In genomic region chr12:54060174-54060974, GRCh38 we compare ENCODE assay signal across 26 cellular contexts. TPM values are rescaled to one million over a fixed set of nuclear protein-coding genes. Genes with fewer than 3 reads are reported as not detected.
"Had no signal": no experiment of that assay in that cellular context is flagged by ENCODE, and none has a peak within 500 bp of the region (broad histone marks: within the 10 kb centered on the region; RNA-seq: fewer than 3 reads in every experiment).

No MANE protein-coding gene starts in this region.

- H3K9me3 Mint-ChIP-seq: activated naive CD4-positive, alpha-beta T cell treated with anti-CD3 and anti-CD28 coated beads, Interleukin-2, amount 50 U/mL, for 24 hours; brain; T-cell; T-helper 2 cell treated with Interferon-gamma antibody and Interleukin-4, amounts not matched to agents 5 μg/mL and 100 μg/mL, for 36 hours had no signal

- H3K27ac Mint-ChIP-seq: activated naive CD4-positive, alpha-beta T cell treated with anti-CD3 and anti-CD28 coated beads, Interleukin-2, amount 50 U/mL, for 24 hours; progenitor cell of endocrine pancreas; T-cell; T-helper 2 cell treated with Interferon-gamma antibody and Interleukin-4, amounts not matched to agents 5 μg/mL and 100 μg/mL, for 36 hours had no signal

- ATAC-seq: activated CD4-positive, CD25-positive, alpha-beta regulatory T cell treated with anti-CD3 and anti-CD28 coated beads, Interleukin-2, amount 50 U/mL, for 24 hours; esophagus mucosa; T-cell had no signal

- H3K27ac ChIP-seq: left ventricle myocardium inferior, spleen, vagina, VCaP had no signal

- H3K36me3 Mint-ChIP-seq: activated naive CD4-positive, alpha-beta T cell treated with anti-CD3 and anti-CD28 coated beads, Interleukin-2, amount 50 U/mL, for 24 hours; brain had no signal

- H3K36me3 ChIP-seq: left ventricle myocardium inferior, spleen, vagina had no signal

- H3K4me3 ChIP-seq: left ventricle myocardium inferior, spleen, vagina had no signal

- H3K4me3 Mint-ChIP-seq: activated naive CD4-positive, alpha-beta T cell treated with anti-CD3 and anti-CD28 coated beads, Interleukin-2, amount 50 U/mL, for 24 hours; T-cell; T-helper 2 cell treated with Interferon-gamma antibody and Interleukin-4, amounts not matched to agents 5 μg/mL and 100 μg/mL, for 36 hours had no signal

- H3K9me3 ChIP-seq: left ventricle myocardium inferior, spleen, vagina had no signal

- H3K4me1 Mint-ChIP-seq: activated naive CD4-positive, alpha-beta T cell treated with anti-CD3 and anti-CD28 coated beads, Interleukin-2, amount 50 U/mL, for 24 hours; T-cell had no signal

- FAIRE-seq: endothelial cell of umbilical vein had no signal

- DNase-seq: activated CD4-positive, alpha-beta T cell treated with anti-CD3 and anti-CD28 coated beads, Interleukin-2, amount 50 U/mL, for 1 hour; activated gamma-delta T cell treated with Interleukin-2 at 50 U/mL for 16 hours; activated T-cell treated with anti-CD3 and anti-CD28 coated beads, Interleukin-2, amount 50 U/mL, for 1 hour; aorta; caudate nucleus; dermis blood vessel endothelial cell; effector memory CD4-positive, alpha-beta T cell; foreskin melanocyte; left ventricle myocardium inferior; spleen; stimulated activated CD4-positive, alpha-beta T cell treated with anti-CD3 and anti-CD28 coated beads, Interleukin-4, amount 100 ng/mL, for 1 hour; T-cell had no signal

- H3K4me1 ChIP-seq: left ventricle myocardium inferior, spleen, vagina had no signal

RNA-seq across cellular contexts. Expression of gene HOXC4, which starts 6.7 kb away (rescaled TPM):
- total RNA-seq: dermis blood vessel endothelial cell, left ventricle myocardium inferior, lung microvascular endothelial cell, osteocyte, temporal lobe had no signal
- polyA plus RNA-seq: neural cell had no signal

RNA-seq across cellular contexts. Expression of gene HOXC5, which starts 27.5 kb away (rescaled TPM):
- total RNA-seq: dermis blood vessel endothelial cell, endothelial cell of umbilical vein, left ventricle myocardium inferior, lung microvascular endothelial cell, mononuclear cell, osteocyte, spleen, T-cell, temporal lobe, vagina had no signal
- polyA plus RNA-seq: aorta, endothelial cell of umbilical vein, neural cell had no signal

RNA-seq across cellular contexts. Expression of gene HOXC6, which starts 32.1 kb away (rescaled TPM):
- total RNA-seq: left ventricle myocardium inferior, lung microvascular endothelial cell, mononuclear cell, osteocyte, T-cell, temporal lobe, vagina had no signal
- polyA plus RNA-seq: neural cell had no signal

RNA-seq across cellular contexts. Expression of gene HOXC8, which starts 51.6 kb away (rescaled TPM):
- total RNA-seq: dermis blood vessel endothelial cell, left ventricle myocardium inferior, lung microvascular endothelial cell, mononuclear cell, osteocyte, progenitor cell of endocrine pancreas, spleen, T-cell, temporal lobe, vagina had no signal
- polyA plus RNA-seq: neural cell had no signal
